8 cellular contexts compared by ENCODE assay signal in the genomic region with DNA sequence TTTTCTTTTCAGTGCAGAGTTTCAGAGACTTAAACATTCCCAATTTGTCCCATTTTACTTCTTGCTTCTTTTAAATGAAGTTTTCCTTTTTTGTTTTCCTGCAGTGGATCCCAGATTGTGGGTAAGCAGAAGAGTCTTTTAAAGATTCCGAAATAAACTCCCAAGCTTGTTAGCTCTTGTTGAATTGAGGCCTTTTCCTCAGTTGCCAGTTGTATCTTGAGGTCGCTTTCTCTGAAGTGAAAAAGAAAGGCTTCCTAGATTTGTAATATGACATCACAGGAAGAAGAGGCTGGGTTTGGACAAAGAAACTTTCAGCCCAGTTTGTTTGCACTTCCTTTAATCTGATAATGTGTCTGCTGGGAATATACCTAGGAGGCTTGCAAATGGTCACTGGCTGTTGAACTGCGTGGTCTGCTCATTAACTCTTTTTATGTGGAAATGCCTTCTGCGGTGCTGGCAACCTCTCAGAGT. TPM values are rescaled to one million over a fixed set of nuclear protein-coding genes. Genes with fewer than 3 reads are reported as not detected.
DNase-seq lines count a peak whose midpoint lies in the region; ATAC-seq and TF ChIP-seq lines count a peak whose summit lies in the region.

Gene LPAR6, minus strand, starts transcription at position 233 of the 471 bp plus-strand sequence. CDS start 690 bp downstream, outside the sequence.

- peak; percentile 37 to 71 for TF ChIP-seq POLR2A in sigmoid colon (IDR thresholded peaks at IDR 0.05)

- intact Hi-C loops in sigmoid colon (cut with DNase I) = loop anchor here (5.0 kb wide), 1 partner anchor 169 kb away; no protein-coding TSS in a partner anchor

- in situ Hi-C loops in brain microvascular endothelial cell (cut with HindIII; ENCODE audit: low pct_ligation_motif_present, low sequenced_read_pairs) = no loop called here

- DNase-seq in AG09309 (ENCODE audit: low read depth) (no peak), LHCN-M2 (ENCODE audit: low read depth) (peak; percentile 73), brain microvascular endothelial cell (peak; percentile 42), iPS-NIHi7 (ENCODE audit: extremely low spot score) (peak; percentile 49), sigmoid colon (no peak), DMS 273 (lab: John Stamatoyannopoulos, UW; ENCODE audit: unreplicated experiment) (no peak)

- H3K4me3 ChIP-seq in AG09309 (ENCODE audit: control insufficient read depth, low read depth, low read length) = peak within 1 kb of the TSS; percentile 57
- peak within 1 kb of the TSS; percentile 63 for H3K4me3 ChIP-seq in brain microvascular endothelial cell (ENCODE audit: low read depth, low read length)
- peak within 1 kb of the TSS; percentile 34 to 52 (median 48) for H3K4me3 ChIP-seq in sigmoid colon

- H3K27me3 ChIP-seq in brain microvascular endothelial cell (replicated peaks) (no peaks in the 10 kb centered on the region), sigmoid colon (no peaks in the 10 kb centered on the region)

- H3K27ac ChIP-seq in brain microvascular endothelial cell = peak within 1 kb of the TSS; percentile 59
- H3K27ac ChIP-seq in sigmoid colon = peak within 1 kb of the TSS; percentile 68 to 72 (median 70)

- no peak for TF ChIP-seq EP300 in sigmoid colon (IDR thresholded peaks at IDR 0.05)

- no peaks in the 10 kb centered on the region for H3K9me3 ChIP-seq in sigmoid colon

- TF ChIP-seq CTCF in AG09309 (IDR thresholded peaks at IDR 0.05; ENCODE audit: control insufficient read depth, insufficient read depth, low read depth, low read length, missing control alignments) = no peak
- TF ChIP-seq CTCF in brain microvascular endothelial cell (IDR thresholded peaks at IDR 0.05; ENCODE audit: low read depth, low read length, missing control alignments) = no peak
- TF ChIP-seq CTCF in sigmoid colon (IDR thresholded peaks at IDR 0.05) = no peak

- H3K36me3 ChIP-seq in brain microvascular endothelial cell (replicated peaks) (peaks cover 2% of the 10 kb centered on the region), sigmoid colon (no peaks in the 10 kb centered on the region)

- peaks cover 0 to 6% (median 0%) of the 10 kb centered on the region in 4 donors for H3K4me1 ChIP-seq in sigmoid colon

- 3 to 24% methylated on average over 4 of the region's 4 CpGs for WGBS in sigmoid colon, 2 donors

- ATAC-seq in HG02884 (IDR thresholded peaks at IDR 0.05; ENCODE audit: unreplicated experiment) (no peak), GM18511 (IDR thresholded peaks at IDR 0.05; ENCODE audit: unreplicated experiment) (no peak)

RNA-seq across cellular contexts. Expression of gene LPAR6, which starts in this region (rescaled TPM):
- total RNA-seq in LHCN-M2 (2014; rRNA removed) (7.1 and 14.3 TPM in 2 replicates), sigmoid colon (10 to 100 TPM; 11.5 to 24.2 (median 15.0) TPM)
- polyA plus RNA-seq in LHCN-M2 (2012) = 1.2 TPM
- 10 to 100 TPM; 11.4 to 16.2 (median 15.0) TPM for polyA plus RNA-seq in sigmoid colon

Comparison
In these comparisons a context has a peak if more than half of its experiments do, and no peak if none do; other contexts are left out.
1. DNase-seq: peak in LHCN-M2 (single experiment), brain microvascular endothelial cell (single experiment) and iPS-NIHi7 (single experiment); none in AG09309 (single experiment), sigmoid colon (single experiment) and DMS 273 (single experiment).
2. Peak in every context shown above with its lines, with median percentiles within 50 percentile points of each other: H3K4me3 ChIP-seq.